Comparison of ENCODE assay signal across 13 cellular contexts in the genomic region with DNA sequence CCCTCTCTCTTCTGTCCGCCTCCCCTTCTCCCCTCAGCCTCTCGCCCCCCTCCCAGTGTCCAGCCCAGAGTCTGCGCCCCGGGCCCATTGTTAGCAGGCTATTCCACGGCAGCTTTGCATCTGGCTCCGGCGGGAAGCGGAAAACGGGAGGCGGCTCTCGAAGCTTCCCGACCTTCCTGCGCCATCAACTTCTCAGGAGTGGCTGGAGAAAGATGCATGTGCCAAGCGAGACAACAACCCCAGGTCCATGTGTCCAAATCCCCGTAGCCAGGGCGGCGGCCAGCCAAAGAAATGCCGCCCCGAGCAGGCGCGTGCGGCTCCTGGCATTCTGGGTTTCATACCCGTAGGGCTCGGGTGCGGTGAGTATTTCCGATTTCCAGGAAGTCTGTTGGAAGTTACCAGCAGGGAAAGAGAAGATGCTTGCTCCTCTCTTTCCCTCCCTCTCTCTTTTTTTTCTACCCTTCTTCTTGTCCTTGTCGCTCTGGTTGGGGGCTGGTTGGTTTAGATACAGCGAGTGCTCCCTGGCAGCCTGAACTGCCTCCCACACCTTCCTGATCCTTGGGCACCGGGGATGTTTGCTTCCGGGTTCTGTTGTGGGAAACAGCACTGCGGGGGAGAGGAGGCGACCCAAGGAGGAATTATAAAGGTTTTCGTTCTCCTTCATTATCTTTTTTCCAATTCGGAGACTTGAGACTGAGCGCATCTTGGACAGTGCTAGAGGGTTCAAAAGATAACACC. TPM values are rescaled to one million over a fixed set of nuclear protein-coding genes. Genes with fewer than 3 reads are reported as not detected.
DNase-seq lines count a peak whose midpoint lies in the region; ATAC-seq, FAIRE-seq and TF ChIP-seq lines count a peak whose summit lies in the region.
"Had no signal": no experiment of that assay in that cellular context is flagged by ENCODE, and none has a peak within 500 bp of the region (broad histone marks: within the 10 kb centered on the region; RNA-seq: fewer than 3 reads in every experiment).

No MANE protein-coding gene starts in this region.

- H3K4me2 ChIP-seq in neural cell (ENCODE audit: low read length): no peak overlapping the region

- H3K9me2 ChIP-seq in neural cell (ENCODE audit: insufficient read depth, low read length): no peaks in the 10 kb centered on the region

- 12% methylated on average over 35 of the region's 35 CpGs for WGBS in right cardiac atrium
- WGBS in esophagus muscularis mucosa: 9% methylated on average over 35 of the region's 35 CpGs

- TF ChIP-seq CTCF in esophagus muscularis mucosa (IDR thresholded peaks at IDR 0.05) (no peak), neural cell (IDR thresholded peaks at IDR 0.05; ENCODE audit: poor library complexity, severe bottlenecking) (no peak)

- ATAC-seq in right cardiac atrium (no peak), left ventricle myocardium superior (no peak), HG03025 (IDR thresholded peaks at IDR 0.05; ENCODE audit: low FRiP score, unreplicated experiment) (no peak)

- no peak overlapping the region for H3K9ac ChIP-seq in neural cell (ENCODE audit: low read length)

- intact Hi-C loops in right cardiac atrium (cut with DNase I) (no loop called here), left ventricle myocardium superior (cut with micrococcal nuclease) (no loop called here), esophagus muscularis mucosa (cut with DNase I) (no loop called here)

- TF ChIP-seq POLR2A in esophagus muscularis mucosa (IDR thresholded peaks at IDR 0.05; ENCODE audit: low read depth): no peak

- no peaks in the 10 kb centered on the region for H3F3A ChIP-seq in neural cell (ENCODE audit: insufficient read depth, low read length, poor library complexity, severe bottlenecking)

- TF ChIP-seq EP300 in esophagus muscularis mucosa (IDR thresholded peaks at IDR 0.05) (no peak), neural cell (conservative IDR thresholded peaks at IDR 0.05; ENCODE audit: poor library complexity, severe bottlenecking) (no peak)

- H3K4me1 ChIP-seq in right cardiac atrium (ENCODE audit: control insufficient read depth, insufficient read depth, low read length) (no peaks in the 10 kb centered on the region), esophagus muscularis mucosa (peaks cover 29 to 85% (median 68%) of the 10 kb centered on the region in 4 donors)

- no peak overlapping the region for H2AFZ ChIP-seq in neural cell (ENCODE audit: low read depth, low read length)

- no peak for TF ChIP-seq RAD21 in neural cell (conservative IDR thresholded peaks at IDR 0.05)

- H3K4me3 ChIP-seq in right cardiac atrium (ENCODE audit: low read length) (peak overlapping the region; percentile 46), esophagus muscularis mucosa (peak overlapping the region; percentile 66 to 96 (median 84)), neural cell (ENCODE audit: low read length) (no peak overlapping the region)

- H3K27ac ChIP-seq in right cardiac atrium (ENCODE audit: low read length): peak overlapping the region; percentile 68
- H3K27ac ChIP-seq in esophagus muscularis mucosa (replicated peaks in 1 of 4): peak overlapping the region; percentile 96 to 100 (median 99)
- no peak overlapping the region for H3K27ac ChIP-seq in neural cell (ENCODE audit: low read length)

- DNase-seq in right cardiac atrium (peak in 1 of 3 donors; percentile 57), left ventricle myocardium superior (no peak), esophagus muscularis mucosa (ENCODE audit: extremely low spot score) (peak; percentile 92), HTR-8/SVneo (ENCODE audit: insufficient read length, low spot score) (no peak), D341Med (ENCODE audit: low spot score) (no peak), hippocampal formation (lab: John Stamatoyannopoulos, UW) (no peak)
- DNase-seq: activated naive CD4-positive, alpha-beta T cell treated with anti-CD3 and anti-CD28 coated beads for 36 hours; erythroblast; NCI-H2029 treated with DMSO at 0.1 percent for 48 hours had no signal

- no peaks in the 10 kb centered on the region for H3K36me3 ChIP-seq in esophagus muscularis mucosa
- no peaks in the 10 kb centered on the region for H3K36me3 ChIP-seq in neural cell (ENCODE audit: insufficient read depth, low read length)

- H4K20me1 ChIP-seq in neural cell (ENCODE audit: insufficient read depth): no peaks in the 10 kb centered on the region

- H3K27me3 ChIP-seq in right cardiac atrium (ENCODE audit: control insufficient read depth, insufficient read depth): no peaks in the 10 kb centered on the region
- peaks cover 0 to 3% (median 0%) of the 10 kb centered on the region in 4 donors for H3K27me3 ChIP-seq in esophagus muscularis mucosa
- peaks cover 100% of the 10 kb centered on the region for H3K27me3 ChIP-seq in neural cell (ENCODE audit: insufficient read depth, low read depth, low read length)

- H3K9me3 ChIP-seq in right cardiac atrium (ENCODE audit: control insufficient read depth, low read length) (no peaks in the 10 kb centered on the region), esophagus muscularis mucosa (no peaks in the 10 kb centered on the region), neural cell (ENCODE audit: low read length) (no peaks in the 10 kb centered on the region)

- no peaks in the 10 kb centered on the region for H3K79me2 ChIP-seq in neural cell (replicated peaks; ENCODE audit: insufficient read depth, low read length)

- no peak for FAIRE-seq in HTR-8/SVneo (lab: Jason Lieb, UNC)

TF ChIP-seq in neural cell, 6 proteins besides CTCF, POLR2A, EP300 and RAD21:
- TF ChIP-seq POLR2AphosphoS5 (IDR thresholded peaks at IDR 0.05): no peak
- peak; percentile 99 for TF ChIP-seq EZH2 (IDR thresholded peaks at IDR 0.05; ENCODE audit: borderline replicate concordance, insufficient read depth, low read length, poor library complexity, severe bottlenecking)

RNA-seq across cellular contexts. Expression of a gene that starts 1.2 kb away (rescaled TPM):
- total RNA-seq in right cardiac atrium (under 1 TPM in 3 of 4 donors, not detected in 1; 0.12 to 0.60 (median 0.37) TPM), left ventricle myocardium superior (0.12 TPM), esophagus muscularis mucosa (1 to 10 TPM; 3.3 to 5.4 (median 4.4) TPM)
- polyA plus RNA-seq in right cardiac atrium (0.36 TPM), neural cell (not detected in 2 replicates)
- not detected in 2 replicates for polyA minus RNA-seq in neural cell
- total RNA-seq: A673; activated naive CD4-positive, alpha-beta T cell treated with anti-CD3 and anti-CD28 coated beads for 36 hours; temporal lobe had no signal

RNA-seq across cellular contexts. Expression of a gene that starts 7.9 kb away (rescaled TPM):
- total RNA-seq in right cardiac atrium (under 1 TPM in 2 of 4 donors, not detected in 2; 0.15 to 0.29 TPM), left ventricle myocardium superior (not detected), esophagus muscularis mucosa (1 to 10 TPM in 1 of 4 donors, under 1 TPM in 3; 0.17 to 1.4 (median 0.56) TPM)
- polyA plus RNA-seq in right cardiac atrium (0.14 TPM), neural cell (not detected in 2 replicates)
- not detected in 2 replicates for polyA minus RNA-seq in neural cell
- total RNA-seq: A673, temporal lobe had no signal

RNA-seq across cellular contexts. Expression of a gene that starts 26.9 kb away (rescaled TPM):
- 1 to 10 TPM in 2 of 4 donors, under 1 TPM in 2; 0.12 to 2.2 (median 1.1) TPM for total RNA-seq in right cardiac atrium
- 3.3 TPM for polyA plus RNA-seq in right cardiac atrium
- total RNA-seq in left ventricle myocardium superior: 0.15 TPM
- total RNA-seq in esophagus muscularis mucosa: 10 to 100 TPM; 12.5 to 26.8 (median 18.1) TPM
- polyA plus RNA-seq in neural cell: not detected in 2 replicates
- polyA minus RNA-seq in neural cell: not detected in 2 replicates
- total RNA-seq: A673, temporal lobe had no signal

RNA-seq across cellular contexts. Expression of a gene that starts 39.8 kb away (rescaled TPM):
- total RNA-seq in right cardiac atrium (under 1 TPM in 1 of 4 donors, not detected in 3; 0.17 TPM), left ventricle myocardium superior (not detected), esophagus muscularis mucosa (10 to 100 TPM in 3 of 4 donors, 1 to 10 TPM in 1; 7.8 to 24.8 (median 14.7) TPM)
- polyA plus RNA-seq in right cardiac atrium (0.43 TPM), neural cell (not detected in 2 replicates)
- not detected in 2 replicates for polyA minus RNA-seq in neural cell
- total RNA-seq: A673; activated naive CD4-positive, alpha-beta T cell treated with anti-CD3 and anti-CD28 coated beads for 36 hours; temporal lobe had no signal

RNA-seq across cellular contexts. Expression of a gene that starts 43.9 kb away (rescaled TPM):
- total RNA-seq in right cardiac atrium (not detected), left ventricle myocardium superior (not detected), esophagus muscularis mucosa (under 1 TPM in 2 of 4 donors, not detected in 2; 0.66 to 0.92 TPM)
- polyA plus RNA-seq in right cardiac atrium (not detected), neural cell (not detected in 2 replicates)
- polyA minus RNA-seq in neural cell: not detected in 2 replicates
- total RNA-seq: A673; activated naive CD4-positive, alpha-beta T cell treated with anti-CD3 and anti-CD28 coated beads for 36 hours; temporal lobe had no signal

Comparison
In these comparisons a context has a peak if more than half of its experiments do, and no peak if none do; other contexts are left out.
1. RNA of a gene that starts 26.9 kb away (total RNA-seq): 12.5 to 26.8 TPM in esophagus muscularis mucosa; 0.12 to 2.2 TPM in right cardiac atrium and 0.15 TPM in left ventricle myocardium superior (single experiment); every median in the first group is over 4 times any median in the second.